In the genomic region with DNA sequence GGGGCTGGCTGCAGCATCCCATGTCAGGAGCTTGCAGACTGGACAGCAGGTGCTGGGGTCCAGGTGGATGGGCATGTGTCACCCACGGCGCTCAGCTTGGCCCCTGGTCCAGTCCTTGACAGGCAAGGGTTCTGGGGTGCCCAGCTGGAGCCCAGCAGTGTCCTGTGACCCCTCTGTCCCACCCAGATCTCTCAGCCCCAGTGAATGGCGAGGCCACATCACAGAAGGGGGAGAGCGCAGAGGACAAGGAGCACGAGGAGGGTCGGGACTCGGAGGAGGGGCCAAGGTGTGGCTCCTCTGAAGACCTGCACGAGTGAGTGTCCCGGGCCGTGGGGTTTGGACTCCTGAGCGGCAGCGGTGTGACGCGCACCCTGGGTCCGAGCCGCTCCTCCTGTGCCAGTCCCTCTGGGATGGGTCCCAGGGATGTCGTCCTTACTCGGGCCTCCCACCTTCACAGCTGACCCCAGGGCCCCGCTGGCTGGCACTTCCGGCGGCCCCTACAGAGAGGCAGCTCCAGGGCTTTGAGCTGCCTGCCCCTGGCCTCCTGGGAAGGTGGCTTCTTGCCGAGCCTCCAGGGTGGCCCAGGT, we compare ENCODE assay signal across 29 cellular contexts. TPM values are rescaled to one million over a fixed set of nuclear protein-coding genes. Genes with fewer than 3 reads are reported as not detected.
"Had no signal": no experiment of that assay in that cellular context is flagged by ENCODE, and none has a peak within 500 bp of the region (broad histone marks: within the 10 kb centered on the region; RNA-seq: fewer than 3 reads in every experiment).

No MANE protein-coding gene starts in this region.

- H3K9me3 Mint-ChIP-seq: activated CD4-positive, alpha-beta memory T cell treated with anti-CD3 and anti-CD28 coated beads for 36 hours; activated naive CD4-positive, alpha-beta T cell treated with anti-CD3 and anti-CD28 coated beads, Interleukin-2, amount 50 U/mL, for 24 hours; effector memory CD8-positive, alpha-beta T cell; nephron progenitor cell had no signal

- H3K27ac ChIP-seq: brain microvascular endothelial cell, colonic mucosa, dorsolateral prefrontal cortex, lower lobe of right lung, tibial artery had no signal

- DNase-seq: activated CD4-positive, alpha-beta memory T cell treated with anti-CD3 and anti-CD28 coated beads for 36 hours; activated CD4-positive, alpha-beta T cell treated with anti-CD3 and anti-CD28 coated beads for 48 hours; activated CD4-positive, CD25-positive, alpha-beta regulatory T cell; activated gamma-delta T cell treated with Interleukin-2 at 50 U/mL for 16 hours; aorta; brain microvascular endothelial cell; central memory CD4-positive, alpha-beta T cell; colonic mucosa; dorsolateral prefrontal cortex; effector memory CD8-positive, alpha-beta T cell; left colon; lower lobe of right lung; mesendoderm; mucosa of descending colon; nephron progenitor cell; nucleus accumbens; posterior cingulate gyrus; retina; stimulated activated CD4-positive, alpha-beta T cell treated with anti-CD3 and anti-CD28 coated beads, Interleukin-12 subunit alpha, Interleukin-12 subunit beta, amount 100 ng/mL, for 4 hours; stimulated activated CD4-positive, alpha-beta T cell treated with anti-CD3 and anti-CD28 coated beads, Interleukin-4, amount 100 ng/mL, for 4 hours; stimulated activated naive CD8-positive, alpha-beta T cell treated with anti-CD3 and anti-CD28 coated beads, Interleukin-15, Interleukin-2, amounts not matched to agents 100 U/mL and 50 U/mL, for 24 hours; substantia nigra; SW 1271; T-helper 17 cell; tibial artery had no signal

- ATAC-seq: effector memory CD8-positive, alpha-beta T cell; esophagus mucosa; left colon; lower lobe of right lung; mucosa of descending colon; stimulated activated naive CD8-positive, alpha-beta T cell treated with anti-CD3 and anti-CD28 coated beads, Interleukin-15, Interleukin-2, amounts not matched to agents 100 U/mL and 50 U/mL, for 24 hours; T-helper 17 cell had no signal

- H3K4me1 Mint-ChIP-seq: activated naive CD4-positive, alpha-beta T cell treated with anti-CD3 and anti-CD28 coated beads, Interleukin-2, amount 50 U/mL, for 24 hours; nephron progenitor cell had no signal

- H3K4me1 ChIP-seq: colonic mucosa, heart left ventricle, lower lobe of right lung, tibial artery had no signal

- H3K9me3 ChIP-seq: colonic mucosa, heart left ventricle, lower lobe of right lung, mucosa of descending colon, tibial artery had no signal

- H3K4me3 Mint-ChIP-seq: activated CD4-positive, alpha-beta memory T cell treated with anti-CD3 and anti-CD28 coated beads for 36 hours; activated naive CD4-positive, alpha-beta T cell treated with anti-CD3 and anti-CD28 coated beads, Interleukin-2, amount 50 U/mL, for 24 hours; effector memory CD8-positive, alpha-beta T cell; nephron progenitor cell; T-helper 17 cell had no signal

- H3K4me3 ChIP-seq: colonic mucosa, dorsolateral prefrontal cortex, heart left ventricle, lower lobe of right lung, mucosa of descending colon, tibial artery had no signal

- H3K27ac Mint-ChIP-seq: activated CD4-positive, alpha-beta memory T cell treated with anti-CD3 and anti-CD28 coated beads for 36 hours; activated naive CD4-positive, alpha-beta T cell treated with anti-CD3 and anti-CD28 coated beads, Interleukin-2, amount 50 U/mL, for 24 hours; effector memory CD8-positive, alpha-beta T cell; nephron progenitor cell; T-helper 17 cell had no signal

- H3K27me3 Mint-ChIP-seq: activated CD4-positive, alpha-beta memory T cell treated with anti-CD3 and anti-CD28 coated beads for 36 hours; activated naive CD4-positive, alpha-beta T cell treated with anti-CD3 and anti-CD28 coated beads, Interleukin-2, amount 50 U/mL, for 24 hours; effector memory CD8-positive, alpha-beta T cell; T-helper 17 cell had no signal

- H3K27me3 ChIP-seq: brain microvascular endothelial cell, colonic mucosa, dorsolateral prefrontal cortex, heart left ventricle, tibial artery had no signal

RNA-seq across cellular contexts. Expression of a gene that starts 17.2 kb away (rescaled TPM):
- total RNA-seq: endothelial cell of umbilical vein, T-helper 17 cell had no signal

RNA-seq across cellular contexts. Expression of a gene that starts 33.9 kb away (rescaled TPM):
- total RNA-seq: T-helper 17 cell had no signal
